In the genomic region with DNA sequence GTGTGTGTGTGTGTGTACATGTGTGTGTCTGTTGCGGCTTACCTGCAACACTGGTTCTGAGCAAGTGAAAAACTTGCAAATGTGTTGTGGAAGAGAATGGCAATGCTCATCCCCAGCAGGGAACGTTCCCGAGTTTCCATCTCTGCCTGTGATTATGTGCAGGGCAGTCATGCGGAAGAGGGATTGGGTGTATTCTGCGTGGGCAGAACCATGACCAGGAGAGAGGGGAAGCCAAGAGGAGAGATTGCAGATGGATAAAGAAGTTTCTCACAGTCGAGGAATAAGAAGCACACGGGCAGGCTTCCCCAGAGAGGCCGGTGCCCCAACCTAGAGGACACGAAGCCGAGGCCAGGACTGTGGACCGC, we compare ENCODE assay signal across 8 cellular contexts.
DNase-seq lines count a peak whose midpoint lies in the region; ATAC-seq and TF ChIP-seq lines count a peak whose summit lies in the region.

No MANE protein-coding gene starts in this region.

- peaks cover 0 to 13% (median 4%) of the 10 kb centered on the region in 5 experiments for H3K9me3 Mint-ChIP-seq in brain
- H3K9me3 Mint-ChIP-seq in CD4-positive, alpha-beta T cell: no peaks in the 10 kb centered on the region

- peaks cover 31% of the 10 kb centered on the region for H3K36me3 Mint-ChIP-seq in brain
- no peaks in the 10 kb centered on the region for H3K36me3 Mint-ChIP-seq in CD4-positive, alpha-beta T cell (ENCODE audit: low read depth)

- POLR2A ChIA-PET in CD4-positive, alpha-beta T cell (lab: Charles Lee): no interaction called here

- H3K27me3 Mint-ChIP-seq in brain: no peaks in the 10 kb centered on the region
- H3K27me3 Mint-ChIP-seq in CD4-positive, alpha-beta T cell: peaks cover 6% of the 10 kb centered on the region

- peaks cover 96% of the 10 kb centered on the region for H3K4me1 Mint-ChIP-seq in brain
- peaks cover 14% of the 10 kb centered on the region for H3K4me1 Mint-ChIP-seq in CD4-positive, alpha-beta T cell (ENCODE audit: low read depth)

- H3K36me3 ChIP-seq in left ventricle myocardium inferior (no peaks in the 10 kb centered on the region), prostate gland (no peaks in the 10 kb centered on the region)

- no peak for ATAC-seq in CD4-positive, alpha-beta T cell (ENCODE audit: poor library complexity)

- H3K4me1 ChIP-seq in left ventricle myocardium inferior (peaks cover 100% of the 10 kb centered on the region), prostate gland (replicated peaks) (peaks cover 81% of the 10 kb centered on the region)

- no peaks in the 10 kb centered on the region for H3K9me3 ChIP-seq in left ventricle myocardium inferior (replicated peaks)
- no peaks in the 10 kb centered on the region for H3K9me3 ChIP-seq in prostate gland
- H3K9me3 ChIP-seq in CD4-positive, alpha-beta T cell (ENCODE audit: control insufficient read depth, low read length): no peaks in the 10 kb centered on the region

- no peaks in the 10 kb centered on the region for H3K27me3 ChIP-seq in left ventricle myocardium inferior (ENCODE audit: low read depth)
- no peaks in the 10 kb centered on the region for H3K27me3 ChIP-seq in prostate gland (replicated peaks; ENCODE audit: insufficient read depth)
- H3K27me3 ChIP-seq in CD4-positive, alpha-beta T cell (ENCODE audit: control insufficient read depth, insufficient read depth, low read length): no peaks in the 10 kb centered on the region

- intact Hi-C loops in left ventricle myocardium inferior (cut with micrococcal nuclease): no loop called here
- intact Hi-C loops in prostate gland (cut with DNase I): loop anchor here (2.0 to 5.0 kb wide), 3 partner anchors 68 to 143 kb away; no protein-coding TSS in a partner anchor
- intact Hi-C loops in CD4-positive, alpha-beta T cell (cut with DNase I, micrococcal nuclease): loop anchor here in 1 of 2 experiments (5.0 kb wide), 1 partner anchor 528 kb away; no protein-coding TSS in a partner anchor

- H3K27ac ChIP-seq in left ventricle myocardium inferior (replicated peaks) (peak overlapping the region; percentile 91), prostate gland (peak overlapping the region; percentile 90 to 91)
- H3K27ac ChIP-seq in CD4-positive, alpha-beta T cell (ENCODE audit: low read depth, low read length): no peak overlapping the region

- TF ChIP-seq POLR2A in prostate gland (IDR thresholded peaks at IDR 0.05): no peak

- DNase-seq in Ammon's horn (ENCODE audit: low spot score): peak; percentile 47
- DNase-seq in left ventricle myocardium inferior: no peak
- DNase-seq in prostate gland (ENCODE audit: low spot score): peak; percentile 33
- no peak for DNase-seq in NCI-H82 (lab: John Stamatoyannopoulos, UW)
- no peak for DNase-seq in T-helper 1 cell
- no peak for DNase-seq in CD4-positive, alpha-beta T cell
- no peak for DNase-seq in mesenteric fat pad (ENCODE audit: low spot score)

- peak overlapping the region in 4 of 5 experiments; percentile 1 to 63 (median 62) for H3K4me3 Mint-ChIP-seq in brain
- H3K4me3 Mint-ChIP-seq in CD4-positive, alpha-beta T cell: no peak overlapping the region

- TF ChIP-seq CTCF in brain (conservative IDR thresholded peaks at IDR 0.05) (no peak), left ventricle myocardium inferior (IDR thresholded peaks at IDR 0.05; ENCODE audit: borderline replicate concordance) (no peak), prostate gland (IDR thresholded peaks at IDR 0.05) (no peak)
- TF ChIP-seq CTCF in CD4-positive, alpha-beta T cell (IDR thresholded peaks at IDR 0.05): no peak

- peak overlapping the region; percentile 20 to 99 (median 94) for H3K27ac Mint-ChIP-seq in brain
- H3K27ac Mint-ChIP-seq in CD4-positive, alpha-beta T cell: no peak overlapping the region

- 21% methylated on average over 11 of the region's 11 CpGs for WGBS in prostate gland

- CTCF ChIA-PET in CD4-positive, alpha-beta T cell (lab: Charles Lee): no interaction called here

- H3K4me3 ChIP-seq in left ventricle myocardium inferior (peak overlapping the region; percentile 53), prostate gland (peak overlapping the region in 1 of 2 donors; percentile 1)

Comparison
In these comparisons a context has a peak if more than half of its experiments do, and no peak if none do; other contexts are left out.
1. DNase-seq: peak in Ammon's horn (single experiment) and prostate gland (single experiment); none in left ventricle myocardium inferior (single experiment), NCI-H82 (single experiment), T-helper 1 cell (0 of 5), CD4-positive, alpha-beta T cell (0 of 10) and mesenteric fat pad (single experiment).